In genomic region chr7:44131173-44132009, GRCh38 we compare ENCODE assay signal across 9 cellular contexts. TPM values are rescaled to one million over a fixed set of nuclear protein-coding genes. Genes with fewer than 3 reads are reported as not detected.
A peak's percentile ranks its signal among the peaks of the same experiment; 100 is the strongest.
DNase-seq lines count a peak whose midpoint lies in the region; ATAC-seq and TF ChIP-seq lines count a peak whose summit lies in the region.
"Had no signal": no experiment of that assay in that cellular context is flagged by ENCODE, and none has a peak within 500 bp of the region (broad histone marks: within the 10 kb centered on the region; RNA-seq: fewer than 3 reads in every experiment).

No MANE protein-coding gene starts in this region.

- H2AFZ ChIP-seq in OCI-LY1 (ENCODE audit: low read length), result no peak overlapping the region

- H3K9me3 ChIP-seq in OCI-LY1 (ENCODE audit: low read length) (no peaks in the 10 kb centered on the region), sigmoid colon (no peaks in the 10 kb centered on the region)

- H3K27me3 ChIP-seq in OCI-LY1 (ENCODE audit: insufficient read depth, low read length) (no peaks in the 10 kb centered on the region), sigmoid colon (no peaks in the 10 kb centered on the region)

- no peak overlapping the region for H3K9ac ChIP-seq in OCI-LY1 (ENCODE audit: low read length)

- no peaks in the 10 kb centered on the region for H3K9me3 Mint-ChIP-seq in activated CD4-positive, alpha-beta T cell treated with anti-CD3 and anti-CD28 coated beads, Interleukin-2, amount 10 ng/mL, durations not matched to agents 7 days and 5 days
- H3K9me3 Mint-ChIP-seq in stimulated activated naive CD8-positive, alpha-beta T cell treated with anti-CD3 and anti-CD28 coated beads, Interleukin-15, amount 100 ng/mL, for 72 hours, result no peaks in the 10 kb centered on the region
- H3K9me3 Mint-ChIP-seq: CD4-positive, alpha-beta T cell had no signal

- intact Hi-C loops in sigmoid colon (cut with DNase I), result no loop called here

- H3K4me2 ChIP-seq in OCI-LY1 (ENCODE audit: low read length), result no peak overlapping the region

- H3K27me3 Mint-ChIP-seq in activated CD4-positive, alpha-beta T cell treated with anti-CD3 and anti-CD28 coated beads, Interleukin-2, amount 10 ng/mL, durations not matched to agents 7 days and 5 days, result peaks cover 3% of the 10 kb centered on the region
- H3K27me3 Mint-ChIP-seq in stimulated activated naive CD8-positive, alpha-beta T cell treated with anti-CD3 and anti-CD28 coated beads, Interleukin-15, amount 100 ng/mL, for 72 hours, result no peaks in the 10 kb centered on the region
- H3K27me3 Mint-ChIP-seq: CD4-positive, alpha-beta T cell had no signal

- TF ChIP-seq CTCF in OCI-LY1 (IDR thresholded peaks at IDR 0.05; ENCODE audit: low read length) (peak; percentile 48), sigmoid colon (IDR thresholded peaks at IDR 0.05) (no peak)

- no peak for TF ChIP-seq EP300 in sigmoid colon (IDR thresholded peaks at IDR 0.05)

- no peaks in the 10 kb centered on the region for H4K20me1 ChIP-seq in OCI-LY1 (ENCODE audit: insufficient read depth, low read length)

- no peaks in the 10 kb centered on the region for H3K4me1 Mint-ChIP-seq in activated CD4-positive, alpha-beta T cell treated with anti-CD3 and anti-CD28 coated beads, Interleukin-2, amount 10 ng/mL, durations not matched to agents 7 days and 5 days
- H3K4me1 Mint-ChIP-seq in stimulated activated naive CD8-positive, alpha-beta T cell treated with anti-CD3 and anti-CD28 coated beads, Interleukin-15, amount 100 ng/mL, for 72 hours, result no peaks in the 10 kb centered on the region

- no peaks in the 10 kb centered on the region for H3K79me2 ChIP-seq in OCI-LY1 (ENCODE audit: insufficient read depth, low read length)

- H3K4me1 ChIP-seq in OCI-LY1 (ENCODE audit: insufficient read depth, low read length, severe bottlenecking) (peaks cover 15% of the 10 kb centered on the region), sigmoid colon (no peaks in the 10 kb centered on the region)

- no peak overlapping the region for H3K4me3 Mint-ChIP-seq in activated CD4-positive, alpha-beta T cell treated with anti-CD3 and anti-CD28 coated beads, Interleukin-2, amount 10 ng/mL, durations not matched to agents 7 days and 5 days
- H3K4me3 Mint-ChIP-seq in stimulated activated naive CD8-positive, alpha-beta T cell treated with anti-CD3 and anti-CD28 coated beads, Interleukin-15, amount 100 ng/mL, for 72 hours, result no peak overlapping the region
- H3K4me3 Mint-ChIP-seq: CD4-positive, alpha-beta T cell had no signal

- TF ChIP-seq POLR2A in sigmoid colon (IDR thresholded peaks at IDR 0.05), result no peak

- no peak for DNase-seq in activated CD4-positive, alpha-beta T cell treated with anti-CD3 and anti-CD28 coated beads, Interleukin-2, amount 10 ng/mL, durations not matched to agents 7 days and 5 days
- DNase-seq in activated CD4-positive, alpha-beta T cell treated with anti-CD3 and anti-CD28 coated beads for 1 hour, result no peak
- DNase-seq in glomerular visceral epithelial cell (ENCODE audit: extremely low spot score) (peak; percentile 18), cerebellum (ENCODE audit: low spot score) (no peak), sigmoid colon (no peak)
- no peak for DNase-seq in stimulated activated naive CD8-positive, alpha-beta T cell treated with anti-CD3 and anti-CD28 coated beads, Interleukin-15, amount 100 ng/mL, for 72 hours
- DNase-seq: CD4-positive, alpha-beta T cell had no signal

- no peak overlapping the region for H3K4me3 ChIP-seq in OCI-LY1 (ENCODE audit: low read depth, low read length, poor library complexity, severe bottlenecking)
- no peak overlapping the region for H3K4me3 ChIP-seq in sigmoid colon

- peak overlapping the region; percentile 9 for H3K27ac Mint-ChIP-seq in activated CD4-positive, alpha-beta T cell treated with anti-CD3 and anti-CD28 coated beads, Interleukin-2, amount 10 ng/mL, durations not matched to agents 7 days and 5 days
- no peak overlapping the region for H3K27ac Mint-ChIP-seq in stimulated activated naive CD8-positive, alpha-beta T cell treated with anti-CD3 and anti-CD28 coated beads, Interleukin-15, amount 100 ng/mL, for 72 hours
- H3K27ac Mint-ChIP-seq: CD4-positive, alpha-beta T cell had no signal

- CTCF ChIA-PET in activated CD4-positive, alpha-beta T cell treated with anti-CD3 and anti-CD28 coated beads, Interleukin-2, amount 10 ng/mL, durations not matched to agents 7 days and 5 days (lab: Charles Lee), result interaction anchor here (0.6 to 1.0 kb wide), 3 partner anchors 11 to 328 kb away, joined by 3 read pairs; no protein-coding TSS in a partner anchor

- H3F3A ChIP-seq in OCI-LY1 (ENCODE audit: insufficient read depth, low read length), result no peaks in the 10 kb centered on the region

- no peaks in the 10 kb centered on the region for H3K36me3 Mint-ChIP-seq in activated CD4-positive, alpha-beta T cell treated with anti-CD3 and anti-CD28 coated beads, Interleukin-2, amount 10 ng/mL, durations not matched to agents 7 days and 5 days (ENCODE audit: low read depth)

- no peaks in the 10 kb centered on the region for H3K9me2 ChIP-seq in OCI-LY1 (ENCODE audit: low read depth, low read length)

- WGBS in sigmoid colon, 2 donors, result 68 to 75% methylated on average over 12 of the region's 12 CpGs

- H3K36me3 ChIP-seq in OCI-LY1 (ENCODE audit: insufficient read depth, low read length), result no peaks in the 10 kb centered on the region
- no peaks in the 10 kb centered on the region for H3K36me3 ChIP-seq in sigmoid colon

- POLR2A ChIA-PET in activated CD4-positive, alpha-beta T cell treated with anti-CD3 and anti-CD28 coated beads, Interleukin-2, amount 10 ng/mL, durations not matched to agents 7 days and 5 days (lab: Charles Lee), result no interaction called here

- ATAC-seq in stimulated activated naive CD8-positive, alpha-beta T cell treated with anti-CD3 and anti-CD28 coated beads, Interleukin-15, amount 100 ng/mL, for 72 hours, result peak; percentile 64
- no peak for ATAC-seq in GM18520 (IDR thresholded peaks at IDR 0.05; ENCODE audit: unreplicated experiment)

- H3K27ac ChIP-seq in OCI-LY1 (ENCODE audit: low read depth, low read length, poor library complexity, severe bottlenecking) (no peak overlapping the region), sigmoid colon (no peak overlapping the region)

RNA-seq across cellular contexts. Expression of gene POLD2, which starts 8.0 kb away (rescaled TPM):
- 100 to 1,000 TPM; 117 to 128 TPM for total RNA-seq in activated CD4-positive, alpha-beta T cell treated with anti-CD3 and anti-CD28 coated beads, Interleukin-2, amount 10 ng/mL, durations not matched to agents 7 days and 5 days
- total RNA-seq in cerebellum (41.1 TPM), sigmoid colon (10 to 100 TPM; 20.3 to 40.5 (median 29.5) TPM)
- polyA plus RNA-seq in sigmoid colon, result 10 to 100 TPM; 31.9 to 91.2 (median 39.0) TPM

RNA-seq across cellular contexts. Expression of gene MYL7, which starts 9.7 kb away (rescaled TPM):
- total RNA-seq in activated CD4-positive, alpha-beta T cell treated with anti-CD3 and anti-CD28 coated beads, Interleukin-2, amount 10 ng/mL, durations not matched to agents 7 days and 5 days, result not detected
- total RNA-seq in cerebellum, result not detected
- not detected for total RNA-seq in sigmoid colon
- polyA plus RNA-seq in sigmoid colon, result 1 to 10 TPM in 1 of 3 donors, under 1 TPM in 1, not detected in 1; 0.39 to 7.2 TPM
- total RNA-seq: CD4-positive, alpha-beta T cell had no signal

RNA-seq across cellular contexts. Expression of gene AEBP1, which starts 27.2 kb away (rescaled TPM):
- total RNA-seq in activated CD4-positive, alpha-beta T cell treated with anti-CD3 and anti-CD28 coated beads, Interleukin-2, amount 10 ng/mL, durations not matched to agents 7 days and 5 days, result 1 to 10 TPM; 4.1 to 4.8 TPM
- total RNA-seq in cerebellum (11.3 TPM), sigmoid colon (100 to 1,000 TPM in 2 of 4 donors, 10 to 100 TPM in 2; 74.6 to 182 (median 128) TPM)
- polyA plus RNA-seq in sigmoid colon, result 10 to 100 TPM in 2 of 3 donors, 1 to 10 TPM in 1; 2.5 to 37.7 (median 12.0) TPM

RNA-seq across cellular contexts. Expression of gene POLM, which starts 49.1 kb away (rescaled TPM):
- 10 to 100 TPM; 31.8 to 38.2 TPM for total RNA-seq in activated CD4-positive, alpha-beta T cell treated with anti-CD3 and anti-CD28 coated beads, Interleukin-2, amount 10 ng/mL, durations not matched to agents 7 days and 5 days
- total RNA-seq in cerebellum (12.8 TPM), sigmoid colon (10 to 100 TPM; 17.5 to 39.9 (median 24.8) TPM)
- 10 to 100 TPM in 1 of 3 donors, 1 to 10 TPM in 2; 5.5 to 23.4 (median 9.6) TPM for polyA plus RNA-seq in sigmoid colon

RNA-seq across cellular contexts. Expression of gene GCK, which starts 57.8 kb away (rescaled TPM):
- total RNA-seq in activated CD4-positive, alpha-beta T cell treated with anti-CD3 and anti-CD28 coated beads, Interleukin-2, amount 10 ng/mL, durations not matched to agents 7 days and 5 days, result not detected
- total RNA-seq in cerebellum (7.7 TPM), sigmoid colon (1 to 10 TPM in 2 of 4 donors, under 1 TPM in 1, not detected in 1; 0.27 to 1.8 (median 1.4) TPM)
- polyA plus RNA-seq in sigmoid colon, result under 1 TPM in 2 of 3 donors, not detected in 1; 0.32 to 0.60 TPM
